Comparison of ENCODE assay signal across 21 cellular contexts in the genomic region with DNA sequence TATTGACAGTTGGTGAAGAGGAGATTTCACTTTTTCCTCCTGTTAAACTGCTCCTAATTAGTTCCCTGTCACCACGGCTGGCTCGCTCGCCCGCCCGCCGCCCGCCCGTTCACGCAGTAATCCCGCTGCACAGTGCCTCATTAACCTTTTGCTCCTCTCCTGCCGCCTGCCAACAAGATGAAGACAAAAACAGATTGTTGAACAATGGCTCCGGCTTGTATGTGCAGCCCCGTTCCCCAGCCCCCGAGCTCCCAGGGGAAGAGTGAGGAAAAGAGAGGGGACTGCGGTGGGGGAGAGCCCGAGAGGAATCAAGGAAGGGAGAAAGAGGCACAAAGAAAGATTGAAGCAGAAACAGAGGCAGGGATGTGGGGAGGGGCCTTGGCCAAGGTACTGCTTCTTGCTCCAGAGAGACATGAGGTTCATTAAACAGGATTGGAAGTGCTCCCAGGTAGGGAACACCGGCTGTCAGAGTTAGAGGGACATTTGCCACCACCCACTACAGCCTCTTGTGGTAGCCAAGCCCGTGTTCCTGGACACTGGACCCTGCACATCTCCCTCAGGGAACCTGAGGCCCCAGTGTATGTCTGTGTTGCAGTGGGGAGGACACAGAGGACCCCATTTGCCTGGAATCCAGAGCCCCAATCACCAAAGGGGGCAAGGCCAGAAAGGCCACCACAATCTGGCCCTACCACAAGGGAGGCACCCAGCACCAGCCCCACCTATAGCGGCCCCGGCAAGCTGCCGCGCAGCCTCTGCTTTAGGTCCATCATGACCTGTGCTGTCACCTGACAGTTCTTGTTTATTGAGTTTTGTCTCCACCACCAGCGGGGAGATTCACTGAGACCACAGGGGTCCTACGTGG. TPM values are rescaled to one million over a fixed set of nuclear protein-coding genes. Genes with fewer than 3 reads are reported as not detected.
DNase-seq lines count a peak whose midpoint lies in the region; ATAC-seq lines count a peak whose summit lies in the region.
"Had no signal": no experiment of that assay in that cellular context is flagged by ENCODE, and none has a peak within 500 bp of the region (broad histone marks: within the 10 kb centered on the region; RNA-seq: fewer than 3 reads in every experiment).

No MANE protein-coding gene starts in this region.

- peaks cover 0 to 42% (median 0%) of the 10 kb centered on the region in 3 experiments for H3K27me3 ChIP-seq in neuronal stem cell (ENCODE audit: control insufficient read depth in 3 of 3, insufficient read depth in 3 of 3, low read depth in 1 of 3, low read length in 3 of 3)
- H3K27me3 ChIP-seq: hepatocyte, neutrophil, tibial artery had no signal

- H2BK5ac ChIP-seq in neuronal stem cell (ENCODE audit: low read length), result peak overlapping the region; percentile 82

- no CpG with 5 or more reads among the region's 24 CpGs for WGBS in neuronal stem cell (ENCODE audit: extremely low coverage in 2 of 2, insufficient read length in 2 of 2, insufficient replicate concordance in 1 of 2), 2 donors

- H3K4me1 ChIP-seq in neuronal stem cell (ENCODE audit: control insufficient read depth in 2 of 2, insufficient read depth in 1 of 2, low read depth in 1 of 2, low read length in 2 of 2), result peaks cover 8 to 50% of the 10 kb centered on the region in 2 donors
- H3K4me1 ChIP-seq: tibial artery had no signal

- H3K4ac ChIP-seq in neuronal stem cell (ENCODE audit: low read length), result peak overlapping the region; percentile 32

- no peaks in the 10 kb centered on the region for H3K27me3 Mint-ChIP-seq in activated CD8-positive, alpha-beta memory T cell treated with anti-CD3 and anti-CD28 coated beads, Interleukin-2, amount 10 ng/mL, durations not matched to agents 7 days and 5 days
- H3K27me3 Mint-ChIP-seq: stimulated activated naive B cell treated with anti-CD40 and anti-IgM and Interleukin-4, amounts not matched to agents 10 μg/mL and 1 μg/mL and 100 μg/mL, for 72 hours had no signal

- CTCF ChIA-PET in activated CD8-positive, alpha-beta memory T cell treated with anti-CD3 and anti-CD28 coated beads, Interleukin-2, amount 10 ng/mL, durations not matched to agents 7 days and 5 days (lab: Charles Lee), result interaction anchor here (0.5 to 5.0 kb wide), 7 partner anchors 8 to 258 kb away, joined by 3 to 50 read pairs (median 6); a partner anchor contains a TSS

- no peak overlapping the region for H3K9ac ChIP-seq in neuronal stem cell (ENCODE audit: low read depth, low read length, poor library complexity)
- H3K9ac ChIP-seq: SK-N-SH had no signal

- peak overlapping the region; percentile 16 for H3K27ac Mint-ChIP-seq in activated CD8-positive, alpha-beta memory T cell treated with anti-CD3 and anti-CD28 coated beads, Interleukin-2, amount 10 ng/mL, durations not matched to agents 7 days and 5 days
- H3K27ac Mint-ChIP-seq: stimulated activated naive B cell treated with anti-CD40 and anti-IgM and Interleukin-4, amounts not matched to agents 10 μg/mL and 1 μg/mL and 100 μg/mL, for 72 hours had no signal

- peaks cover 0 to 6% of the 10 kb centered on the region in 2 donors for H3K9me3 ChIP-seq in neuronal stem cell (replicated peaks in 1 of 2; ENCODE audit: control insufficient read depth in 2 of 2, insufficient read depth in 1 of 2, low read depth in 1 of 2, low read length in 2 of 2)
- H3K9me3 ChIP-seq: neutrophil, SK-N-SH, tibial artery had no signal

- peak overlapping the region; percentile 97 for H2AK5ac ChIP-seq in neuronal stem cell (ENCODE audit: low read depth, low read length)

- no peak overlapping the region for H2AFZ ChIP-seq in neuronal stem cell (ENCODE audit: low read length)
- H2AFZ ChIP-seq: hepatocyte had no signal

- H3K27ac ChIP-seq in neuronal stem cell (replicated peaks; ENCODE audit: low read length), result peak overlapping the region; percentile 98
- H3K27ac ChIP-seq: hepatocyte, neutrophil, tibial artery had no signal

- H4K8ac ChIP-seq in neuronal stem cell (ENCODE audit: low read depth, low read length), result no peak overlapping the region

- H2BK120ac ChIP-seq in neuronal stem cell (ENCODE audit: low read depth, low read length), result peak overlapping the region; percentile 7

- H3K4me3 ChIP-seq in neuronal stem cell (ENCODE audit: low read length in 2 of 2), result no peak overlapping the region
- H3K4me3 ChIP-seq: hepatocyte, tibial artery had no signal

- peak overlapping the region; percentile 86 for H3K4me3 Mint-ChIP-seq in activated CD8-positive, alpha-beta memory T cell treated with anti-CD3 and anti-CD28 coated beads, Interleukin-2, amount 10 ng/mL, durations not matched to agents 7 days and 5 days
- H3K4me3 Mint-ChIP-seq: stimulated activated naive B cell treated with anti-CD40 and anti-IgM and Interleukin-4, amounts not matched to agents 10 μg/mL and 1 μg/mL and 100 μg/mL, for 72 hours had no signal

- no peak for DNase-seq in activated CD8-positive, alpha-beta memory T cell treated with anti-CD3 and anti-CD28 coated beads, Interleukin-2, amount 10 ng/mL, durations not matched to agents 7 days and 5 days
- no peak for DNase-seq in activated CD8-positive, alpha-beta memory T cell treated with anti-CD3 and anti-CD28 coated beads, Interleukin-2, amount 50 U/mL, for 4 hours
- DNase-seq in NCI-H2171 treated with DMSO at 0.1 percent for 48 hours (lab: John Stamatoyannopoulos, UW) (peak; percentile 73), ecto neural progenitor cell (ENCODE audit: low spot score) (peak; percentile 69), neuronal stem cell (ENCODE audit: low spot score) (peak; percentile 87), NCI-H1092 treated with DMSO at 0.1 percent for 48 hours (lab: John Stamatoyannopoulos, UW) (no peak)
- DNase-seq in stimulated activated naive CD8-positive, alpha-beta T cell treated with anti-CD3 and anti-CD28 coated beads, Interleukin-15, Interleukin-2, amounts not matched to agents 100 U/mL and 50 U/mL, for 24 hours, result no peak
- DNase-seq: activated effector memory CD4-positive, alpha-beta T cell treated with anti-CD3 and anti-CD28 coated beads, Interleukin-2, amount 50 U/mL, for 16 hours; DMS153; effector CD8-positive, alpha-beta T cell; kidney glomerular epithelial cell; NCI-H146; NCI-H510A; SK-N-SH; stimulated activated naive B cell treated with anti-CD40 and anti-IgM and Interleukin-4, amounts not matched to agents 10 μg/mL and 1 μg/mL and 100 μg/mL, for 72 hours; tibial artery had no signal

- no peak for ATAC-seq in activated CD8-positive, alpha-beta memory T cell treated with anti-CD3 and anti-CD28 coated beads, Interleukin-2, amount 10 ng/mL, durations not matched to agents 7 days and 5 days
- ATAC-seq in HG03135 (IDR thresholded peaks at IDR 0.05; ENCODE audit: unreplicated experiment), result no peak
- no peak for ATAC-seq in stimulated activated naive CD8-positive, alpha-beta T cell treated with anti-CD3 and anti-CD28 coated beads, Interleukin-15, Interleukin-2, amounts not matched to agents 100 U/mL and 50 U/mL, for 24 hours
- ATAC-seq: Panc1; stimulated activated naive B cell treated with anti-CD40 and anti-IgM and Interleukin-4, amounts not matched to agents 10 μg/mL and 1 μg/mL and 100 μg/mL, for 72 hours had no signal

- peak overlapping the region; percentile 65 for H2BK12ac ChIP-seq in neuronal stem cell (ENCODE audit: low read length)

- H3K36me3 Mint-ChIP-seq in activated CD8-positive, alpha-beta memory T cell treated with anti-CD3 and anti-CD28 coated beads, Interleukin-2, amount 10 ng/mL, durations not matched to agents 7 days and 5 days, result peaks cover 1% of the 10 kb centered on the region

- peak overlapping the region; percentile 50 for H2BK15ac ChIP-seq in neuronal stem cell (ENCODE audit: low read length)

- peaks cover 27% of the 10 kb centered on the region for H3K4me1 Mint-ChIP-seq in activated CD8-positive, alpha-beta memory T cell treated with anti-CD3 and anti-CD28 coated beads, Interleukin-2, amount 10 ng/mL, durations not matched to agents 7 days and 5 days

- no peak overlapping the region for H3K23ac ChIP-seq in neuronal stem cell (ENCODE audit: low read depth, low read length, poor library complexity)

- no peaks in the 10 kb centered on the region for H3K9me3 Mint-ChIP-seq in activated CD8-positive, alpha-beta memory T cell treated with anti-CD3 and anti-CD28 coated beads, Interleukin-2, amount 10 ng/mL, durations not matched to agents 7 days and 5 days (ENCODE audit: low read depth)
- H3K9me3 Mint-ChIP-seq: stimulated activated naive B cell treated with anti-CD40 and anti-IgM and Interleukin-4, amounts not matched to agents 10 μg/mL and 1 μg/mL and 100 μg/mL, for 72 hours had no signal

- H3K14ac ChIP-seq in neuronal stem cell (ENCODE audit: low read length), result no peak overlapping the region

- H3K18ac ChIP-seq in neuronal stem cell (ENCODE audit: low read length), result peak overlapping the region; percentile 95

- H3K36me3 ChIP-seq in neuronal stem cell (replicated peaks in 1 of 2; ENCODE audit: control insufficient read depth in 2 of 2, insufficient read depth in 2 of 2, low read length in 2 of 2), result no peaks in the 10 kb centered on the region

- H4K91ac ChIP-seq in neuronal stem cell (ENCODE audit: low read depth, low read length, poor library complexity), result peak overlapping the region; percentile 7

- H3K4me2 ChIP-seq in neuronal stem cell (ENCODE audit: insufficient read depth, low read length, poor library complexity, severe bottlenecking), result peak overlapping the region; percentile 34
- H3K4me2 ChIP-seq: hepatocyte, SK-N-SH had no signal

- H3K79me1 ChIP-seq in neuronal stem cell (ENCODE audit: low read depth, low read length), result no peaks in the 10 kb centered on the region

RNA-seq across cellular contexts. Expression of a gene that starts 38.1 kb away (rescaled TPM):
- total RNA-seq in activated CD8-positive, alpha-beta memory T cell treated with anti-CD3 and anti-CD28 coated beads, Interleukin-2, amount 10 ng/mL, durations not matched to agents 7 days and 5 days, result not detected
- 29.5 TPM for polyA plus RNA-seq in neuronal stem cell (2013, experiment 1 of 2)
- 28.8 TPM for polyA plus RNA-seq in neuronal stem cell (2013, experiment 2 of 2)
- total RNA-seq: mesenteric fat pad had no signal
- polyA plus RNA-seq: SK-N-SH had no signal

Comparison
In these comparisons a context has a peak if more than half of its experiments do, and no peak if none do; other contexts are left out.
1. DNase-seq: peak in NCI-H2171 treated with DMSO at 0.1 percent for 48 hours (single experiment), ecto neural progenitor cell (single experiment) and neuronal stem cell (single experiment); none in activated CD8-positive, alpha-beta memory T cell treated with anti-CD3 and anti-CD28 coated beads, Interleukin-2, amount 10 ng/mL, durations not matched to agents 7 days and 5 days (single experiment), activated CD8-positive, alpha-beta memory T cell treated with anti-CD3 and anti-CD28 coated beads, Interleukin-2, amount 50 U/mL, for 4 hours (single experiment), stimulated activated naive CD8-positive, alpha-beta T cell treated with anti-CD3 and anti-CD28 coated beads, Interleukin-15, Interleukin-2, amounts not matched to agents 100 U/mL and 50 U/mL, for 24 hours (single experiment) and NCI-H1092 treated with DMSO at 0.1 percent for 48 hours (single experiment).